8 cellular contexts compared by ENCODE assay signal in the genomic region with DNA sequence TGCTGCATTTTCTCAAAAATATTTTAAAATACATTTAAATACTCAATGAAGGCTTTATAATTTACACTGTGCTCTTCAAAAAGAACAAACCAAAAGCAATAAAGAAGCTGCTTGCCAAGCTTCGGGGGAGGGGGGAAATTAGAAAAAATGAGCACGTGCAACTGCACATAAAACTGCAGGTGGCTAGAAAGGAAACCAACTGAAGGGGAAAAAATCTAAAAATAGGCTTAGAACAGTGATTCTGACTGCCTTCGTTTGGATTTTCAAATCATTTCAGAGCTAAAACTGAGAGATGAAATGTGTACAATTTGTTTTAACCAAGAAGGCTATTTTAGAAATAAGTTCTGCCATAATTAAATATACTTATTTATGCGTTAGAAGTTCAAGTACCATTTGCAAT.
DNase-seq lines count a peak whose midpoint lies in the region; ATAC-seq, FAIRE-seq and TF ChIP-seq lines count a peak whose summit lies in the region.

No MANE protein-coding gene starts in this region.

- H3K27me3 ChIP-seq in HepG2 (ENCODE audit: control insufficient read depth in 1 of 2, insufficient read depth in 2 of 2, low read length in 2 of 2) (no peaks in the 10 kb centered on the region), right lobe of liver (no peaks in the 10 kb centered on the region), neuronal stem cell (ENCODE audit: control insufficient read depth in 3 of 3, insufficient read depth in 3 of 3, low read depth in 1 of 3, low read length in 3 of 3) (no peaks in the 10 kb centered on the region)

- WGBS in HepG2 (ENCODE audit: low lambda C conversion rate) = 90% methylated on average over 4 of the region's 4 CpGs
- 33% methylated on average over 4 of the region's 4 CpGs for WGBS in right lobe of liver (ENCODE audit: insufficient coverage, low coverage, low lambda C conversion rate, missing lambda C conversion rate)
- no CpG with 5 or more reads among the region's 4 CpGs for whole genome bisulfite sequencing in neuronal stem cell (ENCODE audit: extremely low coverage in 2 of 2, insufficient read length in 2 of 2, insufficient replicate concordance in 1 of 2), 2 donors

- H2AK5ac ChIP-seq in neuronal stem cell (ENCODE audit: low read depth, low read length) = no peak overlapping the region

- H2AFZ ChIP-seq in HepG2 (ENCODE audit: low read length) (no peak overlapping the region), OCI-LY7 (ENCODE audit: low read length) (no peak overlapping the region), neuronal stem cell (ENCODE audit: low read length) (no peak overlapping the region)

- no peaks in the 10 kb centered on the region for H3K79me1 ChIP-seq in neuronal stem cell (ENCODE audit: low read depth, low read length)

- no peak overlapping the region for H3K4ac ChIP-seq in neuronal stem cell (ENCODE audit: low read length)

- BruUV-seq in HepG2 (replicated peaks; lab: Mats Ljungman, UMichigan) (no TSS peak), OCI-LY7 (replicated peaks; lab: Mats Ljungman, UMichigan) (no TSS peak)

- no peak overlapping the region for H2BK120ac ChIP-seq in neuronal stem cell (ENCODE audit: low read depth, low read length)

- CTCF ChIA-PET in HepG2 (lab: Yijun Ruan, JAX; ENCODE audit: low intra/inter-chr PET ratio, low total read pairs) = no interaction called here
- CTCF ChIA-PET in OCI-LY7 (lab: Charles Lee; ENCODE audit: unreplicated experiment) = no interaction called here

- no peaks in the 10 kb centered on the region for H3K9me2 ChIP-seq in OCI-LY7 (ENCODE audit: insufficient read depth, low read length)

- H3K36me3 ChIP-seq in HepG2 (replicated peaks in 1 of 2; ENCODE audit: control insufficient read depth in 1 of 2, insufficient read depth in 2 of 2, low read length in 2 of 2) (no peaks in the 10 kb centered on the region), right lobe of liver (no peaks in the 10 kb centered on the region), OCI-LY7 (ENCODE audit: insufficient read depth, low read length) (peaks cover 36% of the 10 kb centered on the region), neuronal stem cell (replicated peaks in 1 of 2; ENCODE audit: control insufficient read depth in 2 of 2, insufficient read depth in 2 of 2, low read length in 2 of 2) (no peaks in the 10 kb centered on the region)

- H3K27ac ChIP-seq in HepG2 (ENCODE audit: extremely low read length, insufficient read depth, low read length) (no peak overlapping the region), right lobe of liver (no peak overlapping the region), OCI-LY7 (ENCODE audit: low read depth, low read length, poor library complexity, severe bottlenecking) (peak overlapping the region; percentile 100), neuronal stem cell (replicated peaks; ENCODE audit: low read length) (no peak overlapping the region)

- H3K4me2 ChIP-seq in HepG2 (ENCODE audit: low read depth, low read length) (no peak overlapping the region), OCI-LY7 (ENCODE audit: low read length) (peak overlapping the region; percentile 87), neuronal stem cell (ENCODE audit: insufficient read depth, low read length, poor library complexity, severe bottlenecking) (no peak overlapping the region)

- H4K91ac ChIP-seq in neuronal stem cell (ENCODE audit: low read depth, low read length, poor library complexity) = no peak overlapping the region

- no peak overlapping the region for H2BK5ac ChIP-seq in neuronal stem cell (ENCODE audit: low read length)

- H3K4me3 ChIP-seq in HepG2 (replicated peaks in 1 of 3; ENCODE audit: insufficient read depth in 1 of 3, low read depth in 2 of 3, low read length in 3 of 3) (no peak overlapping the region), right lobe of liver (no peak overlapping the region), OCI-LY7 (ENCODE audit: low read depth, low read length, poor library complexity, severe bottlenecking) (peak overlapping the region; percentile 56), neuronal stem cell (ENCODE audit: low read length in 2 of 2) (no peak overlapping the region)

- H2BK15ac ChIP-seq in neuronal stem cell (ENCODE audit: low read length) = no peak overlapping the region

- no peak overlapping the region for H2BK12ac ChIP-seq in neuronal stem cell (ENCODE audit: low read length)

- no peak for FAIRE-seq in HepG2 (lab: Jason Lieb, UNC)

- peaks cover 40% of the 10 kb centered on the region for H3K79me2 ChIP-seq in HepG2 (ENCODE audit: insufficient read depth, low read length)
- H3K79me2 ChIP-seq in OCI-LY7 (ENCODE audit: insufficient read depth, low read depth, low read length) = peaks cover 100% of the 10 kb centered on the region

- H4K20me1 ChIP-seq in HepG2 (ENCODE audit: insufficient read depth, low read length) (0 out of 2 replicates have a peak, but pooled peaks cover 2% of the 10 kb centered on the region), OCI-LY7 (ENCODE audit: insufficient read depth, low read length) (no peaks in the 10 kb centered on the region)

- POLR2A ChIA-PET in HepG2 (lab: Yijun Ruan, JAX) (no interaction called here), OCI-LY7 (lab: Charles Lee) (interaction anchor here (0.6 to 3.1 kb wide), 14 partner anchors 11 to 73 kb away, joined by 3 to 24 read pairs (median 4); partner anchors contain the start of gene ABI1)

- DNase-seq in HepG2 (ENCODE audit: low spot score) = no peak
- DNase-seq in right lobe of liver = no peak
- DNase-seq in OCI-LY7 (ENCODE audit: low spot score) = peak; percentile 97
- DNase-seq in superior temporal gyrus (ENCODE audit: extremely low spot score) = peak; percentile 62
- no peak for DNase-seq in neuronal stem cell (ENCODE audit: low spot score)
- no peak for DNase-seq in HuH-7 (ENCODE audit: low spot score)
- no peak for DNase-seq in omental fat pad (ENCODE audit: low spot score)

- TF ChIP-seq EP300 in HepG2 (IDR thresholded peaks at IDR 0.05; ENCODE audit: low read depth in 2 of 2, low read length in 2 of 2) = no peak
- TF ChIP-seq EP300 in HepG2 (CRISPR knock-in tag; IDR thresholded peaks at IDR 0.05; ENCODE audit: borderline replicate concordance) = no peak

- in situ Hi-C loops in HepG2 (cut with HindIII; ENCODE audit: extremely low pct_ligation_motif_present, low pct_unique_long_range_greater_than_20kb) = no loop called here

- H3K14ac ChIP-seq in neuronal stem cell (ENCODE audit: low read length) = no peak overlapping the region

- TF ChIP-seq CTCF in HepG2 (CRISPR knock-in tag; IDR thresholded peaks at IDR 0.05) = no peak
- no peak for TF ChIP-seq CTCF in right lobe of liver (IDR thresholded peaks at IDR 0.05)
- TF ChIP-seq CTCF in OCI-LY7 (conservative IDR thresholded peaks at IDR 0.05; ENCODE audit: low read length) = no peak
- no peak for TF ChIP-seq CTCF in omental fat pad (IDR thresholded peaks at IDR 0.05)

- peaks cover 9% of the 10 kb centered on the region; the same call in 1 of the 2 replicates for H3K9me3 ChIP-seq in HepG2 (ENCODE audit: low read length)
- H3K9me3 ChIP-seq in right lobe of liver = peaks cover 0 to 3% (median 0%) of the 10 kb centered on the region in 4 donors
- H3K9me3 ChIP-seq in OCI-LY7 (ENCODE audit: low read length) = peaks cover 33% of the 10 kb centered on the region
- H3K9me3 ChIP-seq in neuronal stem cell (replicated peaks in 1 of 2; ENCODE audit: control insufficient read depth in 2 of 2, insufficient read depth in 1 of 2, low read depth in 1 of 2, low read length in 2 of 2) = peaks cover 0 to 25% of the 10 kb centered on the region in 2 donors

- H3K9ac ChIP-seq in HepG2 (ENCODE audit: insufficient read depth, low read depth, low read length) = no peak overlapping the region
- H3K9ac ChIP-seq in neuronal stem cell (ENCODE audit: low read depth, low read length, poor library complexity) = no peak overlapping the region

- TF ChIP-seq POLR2A in HepG2 (IDR thresholded peaks at IDR 0.05; ENCODE audit: insufficient read depth in 1 of 2, low read depth in 2 of 2, low read length in 2 of 2) = no peak
- TF ChIP-seq POLR2A in right lobe of liver (IDR thresholded peaks at IDR 0.05) = no peak

- no peak for ATAC-seq in HepG2
- no peak for ATAC-seq in right lobe of liver
- ATAC-seq in HG02610 (IDR thresholded peaks at IDR 0.05; ENCODE audit: unreplicated experiment) = peak; percentile 38
- ATAC-seq in omental fat pad (ENCODE audit: low FRiP score) = no peak

- no peak for TF ChIP-seq RAD21 in HepG2 (CRISPR knock-in tag; IDR thresholded peaks at IDR 0.05)

- intact Hi-C loops in HepG2 (cut with micrococcal nuclease; ENCODE audit: unreplicated experiment) (no loop called here), right lobe of liver (cut with DNase I) (no loop called here), OCI-LY7 (cut with micrococcal nuclease; ENCODE audit: unreplicated experiment) (loop anchor here (1.0 to 5.0 kb wide), 3 partner anchors 43 to 62 kb away; no protein-coding TSS in a partner anchor)

- no peak overlapping the region for H4K8ac ChIP-seq in neuronal stem cell (ENCODE audit: low read depth, low read length)

- no peak overlapping the region for H3K18ac ChIP-seq in neuronal stem cell (ENCODE audit: low read length)

- no peak overlapping the region for H3K23ac ChIP-seq in neuronal stem cell (ENCODE audit: low read depth, low read length, poor library complexity)

- peaks cover 13% of the 10 kb centered on the region for H3K4me1 ChIP-seq in HepG2 (ENCODE audit: insufficient read depth, low read length)
- H3K4me1 ChIP-seq in right lobe of liver = peaks cover 0 to 5% (median 0%) of the 10 kb centered on the region in 4 donors
- H3K4me1 ChIP-seq in OCI-LY7 (ENCODE audit: insufficient read depth, low read length, poor library complexity, severe bottlenecking) = peaks cover 85% of the 10 kb centered on the region
- H3K4me1 ChIP-seq in neuronal stem cell (ENCODE audit: control insufficient read depth in 2 of 2, insufficient read depth in 1 of 2, low read depth in 1 of 2, low read length in 2 of 2) = peaks cover 0 to 4% of the 10 kb centered on the region in 2 donors

TF ChIP-seq in HepG2, 621 proteins besides CTCF, POLR2A, EP300 and RAD21 (continues in another document):
- TF ChIP-seq TFE3 (CRISPR knock-in tag; IDR thresholded peaks at IDR 0.05) = no peak
- TF ChIP-seq SIN3A (IDR thresholded peaks at IDR 0.05; ENCODE audit: borderline replicate concordance, low read depth, low read length) = no peak

Comparison
In these comparisons a context has a peak if more than half of its experiments do, and no peak if none do; other contexts are left out.
1. DNase-seq: peak in OCI-LY7 (single experiment) and superior temporal gyrus (single experiment); none in HepG2 (single experiment), right lobe of liver (0 of 3), neuronal stem cell (single experiment), HuH-7 (single experiment) and omental fat pad (single experiment).